Comparison of ENCODE assay signal across 1 cellular context in the genomic region with DNA sequence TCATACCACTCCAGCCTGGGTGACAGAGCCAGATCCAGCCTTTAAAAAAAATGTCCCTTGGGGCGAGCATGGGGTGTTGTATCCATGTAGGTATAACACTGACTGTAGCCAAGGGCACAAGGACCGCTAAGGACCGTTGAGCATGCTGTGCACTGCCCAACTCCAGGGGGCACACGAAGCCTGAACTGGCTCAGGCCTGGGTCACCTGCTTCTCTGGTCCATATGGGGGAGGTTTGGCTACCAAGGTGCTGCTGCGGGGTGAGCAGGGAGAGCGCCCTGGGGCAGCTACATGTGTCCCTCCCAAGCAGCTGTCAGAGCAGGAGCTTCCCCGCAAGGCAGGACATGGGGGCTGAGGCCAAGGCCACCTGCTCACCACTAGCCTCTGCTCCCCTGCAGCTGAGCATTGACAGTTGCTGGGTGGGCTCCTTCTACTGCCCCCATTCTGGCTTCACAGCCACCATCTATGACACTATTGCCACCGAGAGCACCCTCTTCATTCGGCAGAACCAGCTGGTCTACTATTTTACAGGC.
TF ChIP-seq lines count a peak whose summit lies in the region.

No MANE protein-coding gene starts in this region.

TF ChIP-seq in HepG2, 621 proteins besides CTCF, POLR2A, EP300 and RAD21:
- TF ChIP-seq STAG1 (CRISPR knock-in tag; IDR thresholded peaks at IDR 0.05) (peak; percentile 29), DDIT3 (CRISPR knock-in tag; IDR thresholded peaks at IDR 0.05) (no peak), ZNF33A (CRISPR knock-in tag; IDR thresholded peaks at IDR 0.05; ENCODE audit: borderline replicate concordance) (no peak), ATF2 (CRISPR knock-in tag; IDR thresholded peaks at IDR 0.05) (no peak), ZNF768 (CRISPR knock-in tag; IDR thresholded peaks at IDR 0.05) (peak; percentile 18; the same call in 1 of the 2 replicates), NFKBIZ (CRISPR knock-in tag; IDR thresholded peaks at IDR 0.05) (no peak), ZMYM3 (CRISPR knock-in tag; IDR thresholded peaks at IDR 0.05) (0 out of 2 replicates have a peak, but pooled peaks have one; percentile 49), SRSF1 (optimal IDR thresholded peaks at IDR 0.05; ENCODE audit: low read depth, low read length) (no peak), ATF4 (CRISPR knock-in tag; IDR thresholded peaks at IDR 0.05) (no peak), HINFP (CRISPR knock-in tag; IDR thresholded peaks at IDR 0.05; ENCODE audit: low read depth) (no peak), GMEB1 (CRISPR knock-in tag; IDR thresholded peaks at IDR 0.05; ENCODE audit: borderline replicate concordance) (no peak), ZBTB34 (CRISPR knock-in tag; IDR thresholded peaks at IDR 0.05) (no peak), U2AF2 (IDR thresholded peaks at IDR 0.05; ENCODE audit: low read depth, low read length) (no peak), ZNF629 (CRISPR knock-in tag; conservative IDR thresholded peaks at IDR 0.05) (no peak), SRY (CRISPR knock-in tag; IDR thresholded peaks at IDR 0.05) (no peak), ZNF180 (CRISPR knock-in tag; IDR thresholded peaks at IDR 0.05; ENCODE audit: borderline replicate concordance, low read depth) (no peak), NFE2L2 (IDR thresholded peaks at IDR 0.05; ENCODE audit: low read length) (no peak), ZNF772 (CRISPR knock-in tag; IDR thresholded peaks at IDR 0.05) (no peak), IKZF5 (CRISPR knock-in tag; IDR thresholded peaks at IDR 0.05) (no peak), MXI1 (IDR thresholded peaks at IDR 0.05; ENCODE audit: borderline replicate concordance, low read depth, low read length) (no peak), PHF8 (CRISPR knock-in tag; IDR thresholded peaks at IDR 0.05) (no peak)
- TF ChIP-seq, protein P1, sequence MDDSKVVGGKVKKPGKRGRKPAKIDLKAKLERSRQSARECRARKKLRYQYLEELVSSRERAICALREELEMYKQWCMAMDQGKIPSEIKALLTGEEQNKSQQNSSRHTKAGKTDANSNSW (CRISPR knock-in tag; IDR thresholded peaks at IDR 0.05; ENCODE audit: borderline replicate concordance) = no peak
- TF ChIP-seq, protein P2, sequence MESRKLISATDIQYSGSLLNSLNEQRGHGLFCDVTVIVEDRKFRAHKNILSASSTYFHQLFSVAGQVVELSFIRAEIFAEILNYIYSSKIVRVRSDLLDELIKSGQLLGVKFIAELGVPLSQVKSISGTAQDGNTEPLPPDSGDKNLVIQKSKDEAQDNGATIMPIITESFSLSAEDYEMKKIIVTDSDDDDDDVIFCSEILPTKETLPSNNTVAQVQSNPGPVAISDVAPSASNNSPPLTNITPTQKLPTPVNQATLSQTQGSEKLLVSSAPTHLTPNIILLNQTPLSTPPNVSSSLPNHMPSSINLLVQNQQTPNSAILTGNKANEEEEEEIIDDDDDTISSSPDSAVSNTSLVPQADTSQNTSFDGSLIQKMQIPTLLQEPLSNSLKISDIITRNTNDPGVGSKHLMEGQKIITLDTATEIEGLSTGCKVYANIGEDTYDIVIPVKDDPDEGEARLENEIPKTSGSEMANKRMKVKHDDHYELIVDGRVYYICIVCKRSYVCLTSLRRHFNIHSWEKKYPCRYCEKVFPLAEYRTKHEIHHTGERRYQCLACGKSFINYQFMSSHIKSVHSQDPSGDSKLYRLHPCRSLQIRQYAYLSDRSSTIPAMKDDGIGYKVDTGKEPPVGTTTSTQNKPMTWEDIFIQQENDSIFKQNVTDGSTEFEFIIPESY (CRISPR knock-in tag; IDR thresholded peaks at IDR 0.05) = peak; percentile 81
TF ChIP-seq in HepG2: peak in this region for 4.
